11 cellular contexts compared by ENCODE assay signal in the genomic region with DNA sequence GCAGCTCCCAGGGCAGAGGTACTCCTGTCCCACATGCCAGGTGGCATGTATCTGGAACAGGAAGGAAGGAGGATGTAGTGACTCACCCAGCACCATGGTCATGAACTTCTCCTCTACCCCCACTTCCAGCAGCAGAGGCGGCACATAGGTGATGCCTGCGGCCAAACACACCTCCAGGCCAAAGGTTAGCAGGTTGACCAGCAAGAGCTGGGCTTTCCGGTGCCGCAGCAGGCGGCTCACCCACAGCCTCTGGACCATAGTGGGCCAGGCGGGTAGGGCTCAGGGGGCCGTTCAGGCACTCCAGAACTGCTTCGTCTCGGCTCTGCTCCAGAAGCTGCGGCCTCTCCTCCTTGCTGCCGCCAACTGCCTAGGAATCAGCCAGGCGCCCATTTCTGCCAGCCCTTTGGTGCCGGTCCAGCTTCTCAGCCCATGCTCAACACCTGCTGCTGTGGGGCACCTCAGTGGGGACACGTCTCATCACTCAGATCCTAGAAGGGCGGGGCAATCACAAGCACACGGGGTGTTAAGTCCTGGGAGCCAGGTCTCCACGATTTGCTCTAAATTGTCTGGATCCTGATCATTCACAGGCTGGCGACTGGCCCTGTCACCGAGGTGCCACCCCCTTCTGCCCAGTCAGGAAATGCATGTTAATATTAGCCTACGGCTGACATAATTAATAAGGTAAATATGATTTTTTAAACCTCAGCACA. TPM values are rescaled to one million over a fixed set of nuclear protein-coding genes. Genes with fewer than 3 reads are reported as not detected.
A peak's percentile ranks its signal among the peaks of the same experiment; 100 is the strongest.
DNase-seq lines count a peak whose midpoint lies in the region; ATAC-seq and TF ChIP-seq lines count a peak whose summit lies in the region.
"Had no signal": no experiment of that assay in that cellular context is flagged by ENCODE, and none has a peak within 500 bp of the region (broad histone marks: within the 10 kb centered on the region; RNA-seq: fewer than 3 reads in every experiment).

No MANE protein-coding gene starts in this region.

- TF ChIP-seq CTCF in IMR-90 (conservative IDR thresholded peaks at IDR 0.05; ENCODE audit: low read depth, low read length) = no peak

- no peak overlapping the region; the same call in 1 of the 2 replicates for H2AK5ac ChIP-seq in IMR-90 (ENCODE audit: low read depth, low read length)

- no peak overlapping the region for H4K5ac ChIP-seq in IMR-90 (ENCODE audit: low read depth, low read length)

- no peaks in the 10 kb centered on the region for H3K4me1 Mint-ChIP-seq in activated T-helper 17 cell treated with anti-CD3 and anti-CD28 coated beads, Interleukin-2, amount 50 U/mL, for 72 hours

- H3K27ac ChIP-seq in IMR-90 (ENCODE audit: insufficient read depth, low read length) = no peak overlapping the region

- 70% methylated on average over 15 of the region's 20 CpGs; no CpG with 5 or more reads in 1 of the 2 experiments for WGBS in IMR-90 (ENCODE audit: extremely low coverage in 2 of 2, insufficient read length in 1 of 2), 2 experiments

- no peaks in the 10 kb centered on the region for H3K9me3 ChIP-seq in IMR-90 (ENCODE audit: control insufficient read depth, insufficient read depth, low read length)

- H3K9me3 Mint-ChIP-seq in activated T-helper 17 cell treated with anti-CD3 and anti-CD28 coated beads, Interleukin-2, amount 50 U/mL, for 72 hours = no peaks in the 10 kb centered on the region

- BruUV-seq in IMR-90 (replicated peaks; lab: Mats Ljungman, UMichigan) = no TSS peak

- ATAC-seq in IMR-90 (ENCODE audit: low read depth) (peak; percentile 10; the same call in 1 of the 2 replicates), left lobe of liver (peak; percentile 80), HG02571 (IDR thresholded peaks at IDR 0.05; ENCODE audit: unreplicated experiment) (no peak)
- no peak for ATAC-seq in activated T-helper 17 cell treated with anti-CD3 and anti-CD28 coated beads, Interleukin-2, amount 50 U/mL, for 72 hours (replicated peaks)

- H2BK5ac ChIP-seq in IMR-90 (ENCODE audit: low read depth, low read length, poor library complexity, severe bottlenecking) = no peak overlapping the region

- H4K8ac ChIP-seq in IMR-90 (ENCODE audit: low read depth in 2 of 2, low read length in 2 of 2) = no peak overlapping the region

- intact Hi-C loops in IMR-90 (cut with micrococcal nuclease) = no loop called here

- H3K36me3 Mint-ChIP-seq in activated T-helper 17 cell treated with anti-CD3 and anti-CD28 coated beads, Interleukin-2, amount 50 U/mL, for 72 hours (ENCODE audit: low read depth) = no peaks in the 10 kb centered on the region

- POLR2A ChIA-PET in IMR-90 (lab: Charles Lee; ENCODE audit: unreplicated experiment) = no interaction called here

- no peak overlapping the region for H2BK15ac ChIP-seq in IMR-90 (ENCODE audit: low read depth, low read length)

- H3K23ac ChIP-seq in IMR-90 (ENCODE audit: low read depth, low read length) = no peak overlapping the region

- no peaks in the 10 kb centered on the region for H3K36me3 ChIP-seq in IMR-90 (ENCODE audit: control insufficient read depth, insufficient read depth, low read length)

- H3K79me1 ChIP-seq in IMR-90 (ENCODE audit: low read depth in 1 of 2, low read length in 2 of 2) = peaks cover 0 to 3% of the 10 kb centered on the region in 2 experiments; a peak in 1 of 4 replicates

- H3K9ac ChIP-seq in IMR-90 (ENCODE audit: low read depth, low read length) = no peak overlapping the region

- H3K27ac Mint-ChIP-seq in activated T-helper 17 cell treated with anti-CD3 and anti-CD28 coated beads, Interleukin-2, amount 50 U/mL, for 72 hours = peak overlapping the region; percentile 28
- H3K27ac Mint-ChIP-seq: progenitor cell of endocrine pancreas had no signal

- no peaks in the 10 kb centered on the region for H4K20me1 ChIP-seq in IMR-90 (ENCODE audit: insufficient read depth, low read length)

- peak overlapping the region; percentile 74 for H2AK9ac ChIP-seq in IMR-90 (replicated peaks; ENCODE audit: low read depth, low read length, poor library complexity)

- H3K14ac ChIP-seq in IMR-90 (replicated peaks; ENCODE audit: low read depth, low read length) = no peak overlapping the region

- H3K56ac ChIP-seq in IMR-90 (ENCODE audit: extremely low read depth, insufficient read depth, low read length) = no peak overlapping the region

- dilution Hi-C loops in IMR-90 (cut with HindIII; ENCODE audit: low sequenced_read_pairs, unreplicated experiment) = no loop called here

- no peak for TF ChIP-seq POLR2A in IMR-90 (IDR thresholded peaks at IDR 0.05; ENCODE audit: low read depth, low read length)

- H2AFZ ChIP-seq in IMR-90 (replicated peaks; ENCODE audit: low read length, poor library complexity) = peak overlapping the region; percentile 65

- no peak overlapping the region for H3K18ac ChIP-seq in IMR-90 (ENCODE audit: low read depth, low read length)

- no peak overlapping the region for H3K4me2 ChIP-seq in IMR-90 (ENCODE audit: low read depth, low read length)

- H4K91ac ChIP-seq in IMR-90 (ENCODE audit: insufficient read depth, low read depth, low read length) = no peak overlapping the region

- no peak overlapping the region for H3K4me3 ChIP-seq in IMR-90 (ENCODE audit: insufficient read depth, low read depth, low read length)

- H3K27me3 Mint-ChIP-seq in activated T-helper 17 cell treated with anti-CD3 and anti-CD28 coated beads, Interleukin-2, amount 50 U/mL, for 72 hours = peaks cover 12% of the 10 kb centered on the region
- H3K27me3 Mint-ChIP-seq: progenitor cell of endocrine pancreas had no signal

- peak; percentile 67 for DNase-seq in A172 (ENCODE audit: low spot score)
- peak; percentile 28 for DNase-seq in IMR-90
- peak; percentile 88 for DNase-seq in left lobe of liver (ENCODE audit: low spot score)
- no peak for DNase-seq in NAMALWA (ENCODE audit: low spot score)
- DNase-seq in activated CD4-positive, alpha-beta T cell treated with anti-CD3 and anti-CD28 coated beads for 48 hours = no peak
- DNase-seq in activated effector memory CD4-positive, alpha-beta T cell treated with anti-CD3 and anti-CD28 coated beads, Interleukin-2, amount 50 U/mL, for 16 hours = no peak
- DNase-seq: activated effector memory CD4-positive, alpha-beta T cell treated with Interleukin-2 at 50 U/mL for 16 hours; NCI-H187 treated with DMSO at 0.1 percent for 48 hours had no signal

- H2BK20ac ChIP-seq in IMR-90 (ENCODE audit: low read depth, low read length) = no peak overlapping the region

- no peak overlapping the region for H3K4ac ChIP-seq in IMR-90 (ENCODE audit: low read depth, low read length)

- CTCF ChIA-PET in IMR-90 (lab: Yijun Ruan, JAX) = no interaction called here

- in situ Hi-C loops in IMR-90 (cut with MboI; ENCODE audit: low sequenced_read_pairs) = loop anchor here (5.0 to 25.0 kb wide), 3 partner anchors 43 to 448 kb away; partner anchors contain the start of gene AVPR1B

- no peaks in the 10 kb centered on the region; the same call in 1 of the 2 replicates for H3K9me1 ChIP-seq in IMR-90 (ENCODE audit: insufficient read depth, low read length)

- H3K27me3 ChIP-seq in IMR-90 (ENCODE audit: control insufficient read depth, insufficient read depth, low read length) = no peaks in the 10 kb centered on the region

- H2BK120ac ChIP-seq in IMR-90 (ENCODE audit: low read depth, low read length) = no peak overlapping the region

- peaks cover 9% of the 10 kb centered on the region for H3K4me1 ChIP-seq in IMR-90 (ENCODE audit: control insufficient read depth, insufficient read depth, low read length)

- H3K4me3 Mint-ChIP-seq in activated T-helper 17 cell treated with anti-CD3 and anti-CD28 coated beads, Interleukin-2, amount 50 U/mL, for 72 hours = no peak overlapping the region

- TF ChIP-seq RAD21 in IMR-90 (IDR thresholded peaks at IDR 0.05; ENCODE audit: low read length) = no peak

TF ChIP-seq in IMR-90, 13 proteins besides CTCF, POLR2A, EP300 and RAD21 (continues in another document):
- TF ChIP-seq BHLHE40 (IDR thresholded peaks at IDR 0.05; ENCODE audit: low read depth, low read length) = no peak
- no peak for TF ChIP-seq CEBPB (IDR thresholded peaks at IDR 0.05; ENCODE audit: low read depth, low read length)
- no peak for TF ChIP-seq RFX5 (IDR thresholded peaks at IDR 0.05; ENCODE audit: low read depth, low read length)
- no peak for TF ChIP-seq FOS (IDR thresholded peaks at IDR 0.05; ENCODE audit: low read depth, low read length)
- TF ChIP-seq, protein P1, sequence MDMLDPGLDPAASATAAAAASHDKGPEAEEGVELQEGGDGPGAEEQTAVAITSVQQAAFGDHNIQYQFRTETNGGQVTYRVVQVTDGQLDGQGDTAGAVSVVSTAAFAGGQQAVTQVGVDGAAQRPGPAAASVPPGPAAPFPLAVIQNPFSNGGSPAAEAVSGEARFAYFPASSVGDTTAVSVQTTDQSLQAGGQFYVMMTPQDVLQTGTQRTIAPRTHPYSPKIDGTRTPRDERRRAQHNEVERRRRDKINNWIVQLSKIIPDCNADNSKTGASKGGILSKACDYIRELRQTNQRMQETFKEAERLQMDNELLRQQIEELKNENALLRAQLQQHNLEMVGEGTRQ (IDR thresholded peaks at IDR 0.05; ENCODE audit: low read depth, low read length) = no peak
- no peak for TF ChIP-seq SMC3 (IDR thresholded peaks at IDR 0.05; ENCODE audit: low read depth, low read length)
- no peak for TF ChIP-seq MAZ (IDR thresholded peaks at IDR 0.05; ENCODE audit: borderline replicate concordance, low read depth, low read length)
- no peak for TF ChIP-seq RCOR1 (IDR thresholded peaks at IDR 0.05; ENCODE audit: insufficient replicate concordance, low read length)
- no peak for TF ChIP-seq MAFK (IDR thresholded peaks at IDR 0.05; ENCODE audit: low read depth, low read length)
- TF ChIP-seq NFE2L2 (IDR thresholded peaks at IDR 0.05; ENCODE audit: low read depth, low read length) = no peak
- no peak for TF ChIP-seq CHD1 (IDR thresholded peaks at IDR 0.05; ENCODE audit: low read depth, low read length)
- no peak for TF ChIP-seq MXI1 (IDR thresholded peaks at IDR 0.05; ENCODE audit: borderline replicate concordance, low read depth, low read length)

RNA-seq across cellular contexts. Expression of gene SLC45A3, which starts 15.8 kb away (rescaled TPM):
- total RNA-seq in A172 (2014; rRNA removed; shearing (Covaris generic)) = 11.1 and 13.0 TPM in 2 replicates
- total RNA-seq in IMR-90 (2012; rRNA removed) = 1.1 and 1.4 TPM in 2 replicates
- 2.5 and 3.0 TPM in 2 replicates for polyA plus RNA-seq in IMR-90 (2012; rRNA removed)
- 1.1 and 2.4 TPM in 2 replicates for polyA plus RNA-seq in IMR-90 (2012; cell fraction: cytosol; rRNA removed)
- polyA plus RNA-seq in IMR-90 (2012; cell fraction: nucleus; rRNA removed; ENCODE audit: low replicate concordance) = 2.9 and 5.4 TPM in 2 replicates
- total RNA-seq in activated T-helper 17 cell treated with anti-CD3 and anti-CD28 coated beads, Interleukin-2, amount 50 U/mL, for 72 hours = under 1 TPM; 0.37 to 0.63 TPM
- total RNA-seq in left lobe of liver = 21.2 TPM

RNA-seq across cellular contexts. Expression of gene ELK4, which starts 32.7 kb away (rescaled TPM):
- 17.7 and 18.4 TPM in 2 replicates for total RNA-seq in A172 (2014; rRNA removed; shearing (Covaris generic))
- 11.3 and 15.6 TPM in 2 replicates for total RNA-seq in IMR-90 (2012; rRNA removed)
- polyA plus RNA-seq in IMR-90 (2012; rRNA removed) = 3.3 and 4.6 TPM in 2 replicates
- polyA plus RNA-seq in IMR-90 (2012; cell fraction: cytosol; rRNA removed) = 0.54 and 0.71 TPM in 2 replicates
- polyA plus RNA-seq in IMR-90 (2012; cell fraction: nucleus; rRNA removed; ENCODE audit: low replicate concordance) = 1.1 and 8.4 TPM in 2 replicates
- 10 to 100 TPM; 72.9 to 76.4 TPM for total RNA-seq in activated T-helper 17 cell treated with anti-CD3 and anti-CD28 coated beads, Interleukin-2, amount 50 U/mL, for 72 hours
- total RNA-seq in left lobe of liver = 29.9 TPM

Comparison
In these comparisons a context has a peak if more than half of its experiments do, and no peak if none do; other contexts are left out.
1. DNase-seq: peak in A172 (single experiment), IMR-90 (single experiment) and left lobe of liver (single experiment); none in NAMALWA (single experiment), activated CD4-positive, alpha-beta T cell treated with anti-CD3 and anti-CD28 coated beads for 48 hours (single experiment) and activated effector memory CD4-positive, alpha-beta T cell treated with anti-CD3 and anti-CD28 coated beads, Interleukin-2, amount 50 U/mL, for 16 hours (single experiment).
2. ATAC-seq: peak in IMR-90 (single experiment) and left lobe of liver (single experiment); none in activated T-helper 17 cell treated with anti-CD3 and anti-CD28 coated beads, Interleukin-2, amount 50 U/mL, for 72 hours (single experiment) and HG02571 (single experiment).